In the genomic region with DNA sequence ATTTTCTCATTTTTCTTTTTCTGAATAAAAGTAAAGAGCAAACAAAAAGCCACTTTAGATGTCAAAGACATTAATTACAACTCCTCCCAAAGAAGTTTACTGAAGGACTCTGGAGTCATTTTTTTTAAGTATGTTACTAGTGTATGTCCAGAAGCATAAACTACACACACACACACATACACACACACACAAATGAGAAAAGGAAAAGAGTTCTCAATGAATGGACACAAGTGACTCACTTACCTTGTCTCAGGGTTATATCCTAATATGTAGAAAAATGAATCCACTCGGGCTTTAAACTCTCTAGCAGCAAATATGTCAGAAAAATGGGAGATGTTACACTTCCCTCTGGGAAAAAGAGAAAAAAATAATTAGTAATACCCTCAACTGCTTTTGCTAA, we compare ENCODE assay signal across 16 cellular contexts.
DNase-seq lines count a peak whose midpoint lies in the region; ATAC-seq, FAIRE-seq and TF ChIP-seq lines count a peak whose summit lies in the region.
"Had no signal": no experiment of that assay in that cellular context is flagged by ENCODE, and none has a peak within 500 bp of the region (broad histone marks: within the 10 kb centered on the region; RNA-seq: fewer than 3 reads in every experiment).

No MANE protein-coding gene starts in this region.

- H3K36me3 Mint-ChIP-seq in activated CD4-positive, alpha-beta T cell treated with anti-CD3 and anti-CD28 coated beads, Interleukin-2, amount 10 ng/mL, durations not matched to agents 24 days and 14 days (ENCODE audit: low read depth), result peaks cover 46% of the 10 kb centered on the region
- peaks cover 27% of the 10 kb centered on the region for H3K36me3 Mint-ChIP-seq in activated naive CD8-positive, alpha-beta T cell treated with anti-CD3 and anti-CD28 coated beads for 36 hours

- H3K4me1 ChIP-seq in foreskin keratinocyte, result peaks cover 38% of the 10 kb centered on the region
- H3K4me1 ChIP-seq in suprapubic skin, result peaks cover 8% of the 10 kb centered on the region
- peaks cover 0 to 12% of the 10 kb centered on the region in 2 donors for H3K4me1 ChIP-seq in kidney (ENCODE audit: control insufficient read depth in 1 of 2, insufficient read depth in 1 of 2, low read depth in 1 of 2, low read length in 2 of 2)
- H3K4me1 ChIP-seq in tibial nerve, result peaks cover 0 to 20% (median 2%) of the 10 kb centered on the region in 4 donors

- H3K4me3 ChIP-seq in suprapubic skin (no peak overlapping the region), kidney (ENCODE audit: low read length in 2 of 2) (no peak overlapping the region), tibial nerve (no peak overlapping the region)

- DNase-seq in activated CD4-positive, alpha-beta T cell treated with anti-CD3 and anti-CD28 coated beads, Interleukin-2, amount 10 ng/mL, durations not matched to agents 24 days and 14 days, result no peak
- DNase-seq in activated CD4-positive, alpha-beta T cell treated with anti-CD3 and anti-CD28 coated beads for 1 hour, result no peak
- DNase-seq in activated naive CD8-positive, alpha-beta T cell treated with anti-CD3 and anti-CD28 coated beads for 36 hours, result no peak
- DNase-seq in foreskin keratinocyte (peak in 1 of 2 donors; percentile 65), suprapubic skin (ENCODE audit: low spot score in 2 of 2) (no peak), kidney (no peak), DMS 273 treated with DMSO at 0.1 percent for 48 hours (lab: John Stamatoyannopoulos, UW) (no peak), tibial nerve (ENCODE audit: low spot score in 2 of 2) (no peak)
- DNase-seq: activated gamma-delta T cell treated with Interleukin-2 at 50 U/mL for 16 hours, midbrain, NCI-H2029, NCI-H82 had no signal

- no peak for TF ChIP-seq POLR2A in suprapubic skin (IDR thresholded peaks at IDR 0.05)
- no peak for TF ChIP-seq POLR2A in tibial nerve (IDR thresholded peaks at IDR 0.05)

- TF ChIP-seq EP300 in suprapubic skin (IDR thresholded peaks at IDR 0.05), result no peak
- TF ChIP-seq EP300 in tibial nerve (IDR thresholded peaks at IDR 0.05), result no peak

- peaks cover 39% of the 10 kb centered on the region for H3K4me1 Mint-ChIP-seq in activated CD4-positive, alpha-beta T cell treated with anti-CD3 and anti-CD28 coated beads, Interleukin-2, amount 10 ng/mL, durations not matched to agents 24 days and 14 days
- peaks cover 32% of the 10 kb centered on the region for H3K4me1 Mint-ChIP-seq in activated naive CD8-positive, alpha-beta T cell treated with anti-CD3 and anti-CD28 coated beads for 36 hours

- WGBS in suprapubic skin, result 86% methylated on average over 1 of the region's 1 CpG
- WGBS in tibial nerve, 2 donors, result 78 to 80% methylated on average over 1 of the region's 1 CpG

- peaks cover 11% of the 10 kb centered on the region for H3K36me3 ChIP-seq in suprapubic skin
- peaks cover 4% of the 10 kb centered on the region in 2 donors for H3K36me3 ChIP-seq in kidney (ENCODE audit: control insufficient read depth in 1 of 2, insufficient read depth in 2 of 2, low read length in 2 of 2)
- H3K36me3 ChIP-seq in tibial nerve, result peaks cover 0 to 22% (median 0%) of the 10 kb centered on the region in 3 donors

- H3K9me3 Mint-ChIP-seq in activated CD4-positive, alpha-beta T cell treated with anti-CD3 and anti-CD28 coated beads, Interleukin-2, amount 10 ng/mL, durations not matched to agents 24 days and 14 days, result no peaks in the 10 kb centered on the region
- peaks cover 4% of the 10 kb centered on the region for H3K9me3 Mint-ChIP-seq in activated naive CD8-positive, alpha-beta T cell treated with anti-CD3 and anti-CD28 coated beads for 36 hours

- FAIRE-seq in kidney (lab: Jason Lieb, UNC), result no peak
- FAIRE-seq: A204.1, colon had no signal

- ATAC-seq in foreskin keratinocyte, result no peak
- ATAC-seq: Right ventricle myocardium inferior had no signal

- peak overlapping the region; percentile 99 for H3K27ac ChIP-seq in foreskin keratinocyte
- peak overlapping the region; percentile 46 for H3K27ac ChIP-seq in suprapubic skin
- no peak overlapping the region for H3K27ac ChIP-seq in kidney (ENCODE audit: low read depth in 2 of 2, low read length in 2 of 2)
- H3K27ac ChIP-seq in tibial nerve, result peak overlapping the region in 1 of 4 donors; percentile 41
- H3K27ac ChIP-seq: KMS-11 had no signal

- H3K9me3 ChIP-seq in suprapubic skin (no peaks in the 10 kb centered on the region), kidney (ENCODE audit: control insufficient read depth in 1 of 2, low read length in 2 of 2) (no peaks in the 10 kb centered on the region), tibial nerve (no peaks in the 10 kb centered on the region)

- H3K27me3 Mint-ChIP-seq in activated CD4-positive, alpha-beta T cell treated with anti-CD3 and anti-CD28 coated beads, Interleukin-2, amount 10 ng/mL, durations not matched to agents 24 days and 14 days, result no peaks in the 10 kb centered on the region
- H3K27me3 Mint-ChIP-seq in activated naive CD8-positive, alpha-beta T cell treated with anti-CD3 and anti-CD28 coated beads for 36 hours, result no peaks in the 10 kb centered on the region

- H3K27me3 ChIP-seq in foreskin keratinocyte (no peaks in the 10 kb centered on the region), suprapubic skin (no peaks in the 10 kb centered on the region), tibial nerve (no peaks in the 10 kb centered on the region)

- H3K4me3 Mint-ChIP-seq in activated CD4-positive, alpha-beta T cell treated with anti-CD3 and anti-CD28 coated beads, Interleukin-2, amount 10 ng/mL, durations not matched to agents 24 days and 14 days, result peak overlapping the region; percentile 49
- H3K4me3 Mint-ChIP-seq in activated naive CD8-positive, alpha-beta T cell treated with anti-CD3 and anti-CD28 coated beads for 36 hours, result no peak overlapping the region

- no peak overlapping the region for H3K9ac ChIP-seq in kidney (ENCODE audit: low read length in 2 of 2)
- H3K9ac ChIP-seq: KMS-11 had no signal

- TF ChIP-seq CTCF in foreskin keratinocyte (conservative IDR thresholded peaks at IDR 0.05) (no peak), suprapubic skin (IDR thresholded peaks at IDR 0.05) (no peak), kidney (IDR thresholded peaks at IDR 0.05; ENCODE audit: borderline replicate concordance, extremely low read depth, insufficient read depth) (no peak), tibial nerve (IDR thresholded peaks at IDR 0.05) (no peak)

- intact Hi-C loops in activated CD4-positive, alpha-beta T cell treated with anti-CD3 and anti-CD28 coated beads, Interleukin-2, amount 10 ng/mL, durations not matched to agents 24 days and 14 days (cut with micrococcal nuclease), result loop anchor here (1.0 to 5.0 kb wide), 4 partner anchors 14 to 61 kb away; no protein-coding TSS in a partner anchor
- intact Hi-C loops in kidney (cut with DNase I), result no loop called here

- H3K27ac Mint-ChIP-seq in activated CD4-positive, alpha-beta T cell treated with anti-CD3 and anti-CD28 coated beads, Interleukin-2, amount 10 ng/mL, durations not matched to agents 24 days and 14 days, result peak overlapping the region; percentile 92
- peak overlapping the region; percentile 73 for H3K27ac Mint-ChIP-seq in activated naive CD8-positive, alpha-beta T cell treated with anti-CD3 and anti-CD28 coated beads for 36 hours

Comparison
In these comparisons a context has a peak if more than half of its experiments do, and no peak if none do; other contexts are left out.
1. H3K27ac ChIP-seq: peak in foreskin keratinocyte (single experiment) and suprapubic skin (single experiment); none in kidney (0 of 2).